16 cellular contexts compared by ENCODE assay signal in genomic region chr6:100923481-100923880, GRCh38.
"Had no signal": no experiment of that assay in that cellular context is flagged by ENCODE, and none has a peak within 500 bp of the region (broad histone marks: within the 10 kb centered on the region; RNA-seq: fewer than 3 reads in every experiment).

No MANE protein-coding gene starts in this region.

- H3K36me3 ChIP-seq: esophagus squamous epithelium, gastroesophageal sphincter, heart left ventricle, left lung, lower lobe of right lung had no signal

- H3K9me3 ChIP-seq: esophagus squamous epithelium, gastroesophageal sphincter, heart left ventricle, left lung, lower lobe of right lung had no signal

- H3K27me3 ChIP-seq: dorsolateral prefrontal cortex, esophagus squamous epithelium, foreskin keratinocyte, gastroesophageal sphincter, heart left ventricle, left lung had no signal

- DNase-seq: dermis blood vessel endothelial cell; dorsolateral prefrontal cortex; effector CD4-positive, alpha-beta T cell; effector memory CD4-positive, alpha-beta T cell; esophagus squamous epithelium; foreskin keratinocyte; heart left ventricle; hippocampal formation; left cardiac atrium; left lung; left ventricle myocardium superior; lower lobe of right lung; mesendoderm; midbrain had no signal

- ATAC-seq: foreskin keratinocyte, gastroesophageal sphincter, heart left ventricle, left cardiac atrium, left lung, left ventricle myocardium superior, lower lobe of right lung had no signal

- H3K4me3 ChIP-seq: coronary artery, dorsolateral prefrontal cortex, esophagus squamous epithelium, gastroesophageal sphincter, heart left ventricle, left lung, lower lobe of right lung had no signal

- H3K4me1 ChIP-seq: esophagus squamous epithelium, foreskin keratinocyte, gastroesophageal sphincter, heart left ventricle, left lung, lower lobe of right lung had no signal

- H3K27ac ChIP-seq: coronary artery, dorsolateral prefrontal cortex, esophagus squamous epithelium, foreskin keratinocyte, gastroesophageal sphincter, heart left ventricle, left lung, lower lobe of right lung had no signal
